In the genomic region with DNA sequence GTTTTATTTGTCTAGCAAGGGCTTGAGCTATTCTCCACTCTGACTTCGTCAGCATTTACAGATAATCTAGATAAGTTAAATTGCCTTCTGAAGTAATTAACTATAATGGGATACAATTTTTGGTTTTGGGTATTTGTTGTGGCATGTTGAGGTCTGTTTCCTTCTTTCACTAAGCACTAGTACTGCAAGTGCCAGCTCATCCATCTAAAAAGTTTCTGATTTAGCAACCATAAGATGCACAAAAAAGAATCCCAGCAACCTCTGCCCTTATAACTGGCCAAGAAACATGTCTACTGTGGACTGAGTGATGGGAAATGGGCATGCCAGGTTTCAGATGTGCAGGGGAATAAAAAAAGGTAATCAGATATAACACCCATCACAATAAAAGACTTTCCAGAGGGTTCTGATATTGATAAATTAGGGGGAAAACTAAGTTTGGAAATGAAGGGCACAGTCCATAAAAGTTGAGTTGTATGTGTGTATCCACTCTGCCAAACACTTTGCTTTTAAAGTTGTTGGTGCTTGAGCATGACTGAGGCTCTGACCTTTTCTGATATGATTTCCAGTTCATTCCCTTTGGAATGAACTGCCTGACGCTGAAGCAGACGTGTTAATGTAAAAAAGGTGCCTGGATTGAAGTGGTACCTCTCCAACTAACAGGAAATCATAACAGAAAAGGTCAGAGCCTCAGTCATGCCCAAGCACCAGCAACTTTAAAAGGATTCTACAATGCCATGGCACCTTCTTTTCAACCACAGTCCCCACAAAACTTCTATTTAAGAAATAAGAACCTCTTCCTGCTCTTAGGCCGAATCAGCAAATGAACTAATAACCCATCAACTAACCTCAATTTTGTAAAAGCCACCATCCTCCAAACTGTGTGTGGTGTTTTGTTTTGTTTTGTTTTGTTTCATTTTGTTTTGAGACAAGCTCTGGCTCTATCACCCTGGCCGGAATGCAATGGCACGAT, we compare ENCODE assay signal across 16 cellular contexts. TPM values are rescaled to one million over a fixed set of nuclear protein-coding genes. Genes with fewer than 3 reads are reported as not detected.
DNase-seq lines count a peak whose midpoint lies in the region; ATAC-seq, FAIRE-seq and TF ChIP-seq lines count a peak whose summit lies in the region.
"Had no signal": no experiment of that assay in that cellular context is flagged by ENCODE, and none has a peak within 500 bp of the region (broad histone marks: within the 10 kb centered on the region; RNA-seq: fewer than 3 reads in every experiment).

No MANE protein-coding gene starts in this region.

- peak; percentile 37 for FAIRE-seq in GM19239 (lab: Jason Lieb, UNC)
- no peak for FAIRE-seq in HTR-8/SVneo (lab: Jason Lieb, UNC)

- H3K27me3 ChIP-seq in CD4-positive, CD25-positive, alpha-beta regulatory T cell (ENCODE audit: control insufficient read depth, insufficient read depth, low read length): no peaks in the 10 kb centered on the region
- H3K27me3 ChIP-seq in foreskin keratinocyte: no peaks in the 10 kb centered on the region
- H3K27me3 ChIP-seq: uterus had no signal

- H3K4me3 Mint-ChIP-seq in CD4-positive, CD25-positive, alpha-beta regulatory T cell: peak overlapping the region in 1 of 4 donors; percentile 29
- H3K4me3 Mint-ChIP-seq in activated B cell treated with CpG ODN at 0.5 μM for 24 hours: no peak overlapping the region

- intact Hi-C loops in activated B cell treated with CpG ODN at 0.5 μM for 24 hours (cut with micrococcal nuclease): loop anchor here (2.0 to 5.0 kb wide), 3 partner anchors 23 to 51 kb away; no protein-coding TSS in a partner anchor

- no peaks in the 10 kb centered on the region for H3K27me3 Mint-ChIP-seq in CD4-positive, CD25-positive, alpha-beta regulatory T cell
- no peaks in the 10 kb centered on the region for H3K27me3 Mint-ChIP-seq in activated B cell treated with CpG ODN at 0.5 μM for 24 hours

- DNase-seq in CD4-positive, CD25-positive, alpha-beta regulatory T cell: peak in 1 of 3 donors; percentile 30
- DNase-seq in GM19239 (ENCODE audit: insufficient read length, low spot score) (no peak), activated B cell treated with CpG ODN at 0.5 μM for 24 hours (no peak), foreskin keratinocyte (peak; percentile 21 to 51), NCI-H2171 (lab: John Stamatoyannopoulos, UW) (no peak), HTR-8/SVneo (ENCODE audit: insufficient read length, low spot score) (no peak), AG08395 (ENCODE audit: low spot score) (no peak)
- DNase-seq: activated CD4-positive, alpha-beta T cell treated with anti-CD3 and anti-CD28 coated beads for 48 hours; central memory CD4-positive, alpha-beta T cell; glutamatergic neuron; NCI-H1092 treated with DMSO at 0.1 percent for 48 hours; NCI-H446 treated with DMSO at 0.1 percent for 48 hours; right cardiac atrium; stimulated activated CD4-positive, alpha-beta T cell treated with anti-CD3 and anti-CD28 coated beads, Interleukin-2, amount 100 ng/mL, for 24 hours; uterus had no signal

- POLR2A ChIA-PET in activated B cell treated with CpG ODN at 0.5 μM for 24 hours (lab: Charles Lee): interaction anchor here (0.6 to 1.3 kb wide), 4 partner anchors 8 to 106 kb away, joined by 3 to 4 read pairs (median 3); no protein-coding TSS in a partner anchor

- peaks cover 14% of the 10 kb centered on the region for H3K36me3 ChIP-seq in CD4-positive, CD25-positive, alpha-beta regulatory T cell (ENCODE audit: control insufficient read depth, insufficient read depth, low read length)
- H3K36me3 ChIP-seq: uterus had no signal

- H3K9me3 Mint-ChIP-seq in CD4-positive, CD25-positive, alpha-beta regulatory T cell: peaks cover 0 to 1% (median 0%) of the 10 kb centered on the region in 7 donors
- H3K9me3 Mint-ChIP-seq in activated B cell treated with CpG ODN at 0.5 μM for 24 hours: no peaks in the 10 kb centered on the region

- peaks cover 22% of the 10 kb centered on the region for H3K36me3 Mint-ChIP-seq in CD4-positive, CD25-positive, alpha-beta regulatory T cell
- peaks cover 20% of the 10 kb centered on the region for H3K36me3 Mint-ChIP-seq in activated B cell treated with CpG ODN at 0.5 μM for 24 hours (ENCODE audit: low read depth)

- H3K4me1 ChIP-seq in CD4-positive, CD25-positive, alpha-beta regulatory T cell (ENCODE audit: control insufficient read depth, insufficient read depth, low read length, poor library complexity, severe bottlenecking): peaks cover 23% of the 10 kb centered on the region
- peaks cover 11% of the 10 kb centered on the region for H3K4me1 ChIP-seq in foreskin keratinocyte
- H3K4me1 ChIP-seq: uterus had no signal

- ATAC-seq in CD4-positive, CD25-positive, alpha-beta regulatory T cell (ENCODE audit: low read depth in 2 of 2): no peak
- ATAC-seq in activated B cell treated with CpG ODN at 0.5 μM for 24 hours (ENCODE audit: low read depth): no peak
- ATAC-seq in foreskin keratinocyte: no peak
- no peak for ATAC-seq in GM19035 (IDR thresholded peaks at IDR 0.05; ENCODE audit: unreplicated experiment)
- ATAC-seq: right cardiac atrium had no signal

- peaks cover 31 to 65% (median 53%) of the 10 kb centered on the region in 4 donors for H3K4me1 Mint-ChIP-seq in CD4-positive, CD25-positive, alpha-beta regulatory T cell
- peaks cover 63% of the 10 kb centered on the region for H3K4me1 Mint-ChIP-seq in activated B cell treated with CpG ODN at 0.5 μM for 24 hours

- peak overlapping the region; percentile 1 to 34 (median 20) for H3K27ac Mint-ChIP-seq in CD4-positive, CD25-positive, alpha-beta regulatory T cell
- peak overlapping the region; percentile 65 for H3K27ac Mint-ChIP-seq in activated B cell treated with CpG ODN at 0.5 μM for 24 hours

- H3K27ac ChIP-seq in CD4-positive, CD25-positive, alpha-beta regulatory T cell (ENCODE audit: insufficient read depth, low read length, poor library complexity, severe bottlenecking): no peak overlapping the region
- peak overlapping the region; percentile 6 for H3K27ac ChIP-seq in foreskin keratinocyte
- H3K27ac ChIP-seq: uterus had no signal

- no peak for TF ChIP-seq CTCF in activated B cell treated with CpG ODN at 0.5 μM for 24 hours (IDR thresholded peaks at IDR 0.05)
- no peak for TF ChIP-seq CTCF in foreskin keratinocyte (conservative IDR thresholded peaks at IDR 0.05)

- H3K4me3 ChIP-seq in CD4-positive, CD25-positive, alpha-beta regulatory T cell (ENCODE audit: low read depth, low read length): no peak overlapping the region
- H3K4me3 ChIP-seq: uterus had no signal

- CTCF ChIA-PET in activated B cell treated with CpG ODN at 0.5 μM for 24 hours (lab: Charles Lee): no interaction called here

- H3K9me3 ChIP-seq in CD4-positive, CD25-positive, alpha-beta regulatory T cell (ENCODE audit: control insufficient read depth in 2 of 2, low read length in 2 of 2): no peaks in the 10 kb centered on the region
- H3K9me3 ChIP-seq: uterus had no signal

RNA-seq across cellular contexts. Expression of a gene that starts 52.8 kb away (rescaled TPM):
- total RNA-seq in CD4-positive, CD25-positive, alpha-beta regulatory T cell: 54.2 TPM
- polyA plus RNA-seq in CD4-positive, CD25-positive, alpha-beta regulatory T cell: 10 to 100 TPM; 26.2 to 44.8 (median 37.9) TPM
- total RNA-seq in activated B cell treated with CpG ODN at 0.5 μM for 24 hours (68.7 and 71.6 TPM in 2 replicates), foreskin keratinocyte (75.4 and 79.2 TPM in 2 replicates)
- 56.1 and 63.1 TPM in 2 replicates for polyA plus RNA-seq in foreskin keratinocyte

Comparison
In these comparisons a context has a peak if more than half of its experiments do, and no peak if none do; other contexts are left out.
1. DNase-seq: peak in foreskin keratinocyte (2 of 2); none in GM19239 (single experiment), activated B cell treated with CpG ODN at 0.5 μM for 24 hours (single experiment), NCI-H2171 (single experiment), HTR-8/SVneo (single experiment) and AG08395 (single experiment).